In genomic region chr3:102169915-102170479, GRCh38 we compare ENCODE assay signal across 19 cellular contexts.
DNase-seq lines count a peak whose midpoint lies in the region; ATAC-seq and TF ChIP-seq lines count a peak whose summit lies in the region.
"Had no signal": no experiment of that assay in that cellular context is flagged by ENCODE, and none has a peak within 500 bp of the region (broad histone marks: within the 10 kb centered on the region; RNA-seq: fewer than 3 reads in every experiment).

No MANE protein-coding gene starts in this region.

- no peak overlapping the region for H3K9ac ChIP-seq in mammary epithelial cell (ENCODE audit: insufficient read depth, low read length)

- TF ChIP-seq CTCF in mammary epithelial cell (conservative IDR thresholded peaks at IDR 0.05 in 1 of 2, IDR thresholded peaks at IDR 0.05 in 1 of 2; ENCODE audit: extremely low read depth in 1 of 2, insufficient read depth in 1 of 2, low read depth in 1 of 2, low read length in 2 of 2) (no peak), breast epithelium (IDR thresholded peaks at IDR 0.05) (no peak), GM23338 (conservative IDR thresholded peaks at IDR 0.05; ENCODE audit: low read depth in 2 of 2) (no peak), activated B cell treated with CpG ODN at 0.5 μM for 24 hours (IDR thresholded peaks at IDR 0.05) (no peak), mesothelial cell of epicardium (IDR thresholded peaks at IDR 0.05; ENCODE audit: unreplicated experiment) (no peak), GM20000 (IDR thresholded peaks at IDR 0.05; ENCODE audit: extremely low read depth, missing control alignments) (no peak)

- H2AFZ ChIP-seq in mammary epithelial cell (ENCODE audit: low read depth, low read length) (peak overlapping the region; percentile 24), GM23338 (peak overlapping the region; percentile 24; the same call in 1 of the 2 replicates)

- H3K36me3 ChIP-seq in mammary epithelial cell (ENCODE audit: insufficient read depth, low read length) (no peaks in the 10 kb centered on the region), breast epithelium (no peaks in the 10 kb centered on the region), GM23338 (ENCODE audit: insufficient read depth) (no peaks in the 10 kb centered on the region)

- H3K27ac ChIP-seq in mammary epithelial cell (ENCODE audit: insufficient read depth, low read depth, low read length) (no peak overlapping the region), breast epithelium (no peak overlapping the region), GM23338 (ENCODE audit: low read depth) (no peak overlapping the region)
- H3K27ac ChIP-seq: RWPE1 had no signal

- in situ Hi-C loops in mammary epithelial cell (cut with MboI; ENCODE audit: low sequenced_read_pairs in 2 of 2): no loop called here

- no peaks in the 10 kb centered on the region for H3K9me3 ChIP-seq in mammary epithelial cell (replicated peaks; ENCODE audit: insufficient read depth, low read length)
- H3K9me3 ChIP-seq in breast epithelium: no peaks in the 10 kb centered on the region

- no peak for ATAC-seq in GM23338
- no peak for ATAC-seq in activated B cell treated with CpG ODN at 0.5 μM for 24 hours (ENCODE audit: low read depth)
- no peak for ATAC-seq in HG03135 (IDR thresholded peaks at IDR 0.05; ENCODE audit: unreplicated experiment)
- ATAC-seq: GM12878 had no signal

- H3K27ac Mint-ChIP-seq in GM23338 (peak overlapping the region; percentile 13; the same call in 1 of the 2 replicates), activated B cell treated with CpG ODN at 0.5 μM for 24 hours (peak overlapping the region; percentile 19), mesothelial cell of epicardium (peak overlapping the region; percentile 73)
- H3K27ac Mint-ChIP-seq: B cell had no signal

- no peaks in the 10 kb centered on the region for H3F3A ChIP-seq in GM23338 (replicated peaks; ENCODE audit: low read depth)

- no peak for TF ChIP-seq POLR2A in breast epithelium (IDR thresholded peaks at IDR 0.05)

- H3K4me1 Mint-ChIP-seq in GM23338: no peaks in the 10 kb centered on the region
- no peaks in the 10 kb centered on the region for H3K4me1 Mint-ChIP-seq in activated B cell treated with CpG ODN at 0.5 μM for 24 hours
- peaks cover 49% of the 10 kb centered on the region for H3K4me1 Mint-ChIP-seq in mesothelial cell of epicardium
- H3K4me1 Mint-ChIP-seq: B cell had no signal

- intact Hi-C loops in mammary epithelial cell (cut with micrococcal nuclease) (no loop called here), breast epithelium (cut with DNase I; ENCODE audit: low total_unique reads) (no loop called here), activated B cell treated with CpG ODN at 0.5 μM for 24 hours (cut with micrococcal nuclease) (no loop called here)

- H3K9me3 Mint-ChIP-seq in GM23338 (no peaks in the 10 kb centered on the region), activated B cell treated with CpG ODN at 0.5 μM for 24 hours (no peaks in the 10 kb centered on the region), mesothelial cell of epicardium (peaks cover 19% of the 10 kb centered on the region)

- H3K9me2 ChIP-seq in GM23338 (ENCODE audit: insufficient read depth): no peaks in the 10 kb centered on the region

- 100% methylated on average over 1 of the region's 1 CpG for WGBS in mammary epithelial cell (ENCODE audit: low coverage, missing lambda C conversion rate)

- H4K20me1 ChIP-seq in mammary epithelial cell (ENCODE audit: insufficient read depth, low read length) (no peaks in the 10 kb centered on the region), GM23338 (replicated peaks; ENCODE audit: insufficient read depth) (no peaks in the 10 kb centered on the region)

- H3K79me2 ChIP-seq in mammary epithelial cell (ENCODE audit: insufficient read depth, low read length): no peaks in the 10 kb centered on the region
- H3K79me2 ChIP-seq in GM23338 (replicated peaks; ENCODE audit: insufficient read depth): no peaks in the 10 kb centered on the region

- H3K4me1 ChIP-seq in mammary epithelial cell (ENCODE audit: insufficient read depth, low read length): no peaks in the 10 kb centered on the region
- no peaks in the 10 kb centered on the region for H3K4me1 ChIP-seq in breast epithelium
- no peaks in the 10 kb centered on the region for H3K4me1 ChIP-seq in GM23338 (ENCODE audit: insufficient read depth)

- H3K4me3 Mint-ChIP-seq in GM23338: no peak overlapping the region
- H3K4me3 Mint-ChIP-seq in activated B cell treated with CpG ODN at 0.5 μM for 24 hours: no peak overlapping the region
- no peak overlapping the region for H3K4me3 Mint-ChIP-seq in mesothelial cell of epicardium
- H3K4me3 Mint-ChIP-seq: B cell had no signal

- H3K4me2 ChIP-seq in mammary epithelial cell (ENCODE audit: insufficient read depth, low read depth, low read length) (no peak overlapping the region), GM23338 (no peak overlapping the region)

- H3K27me3 Mint-ChIP-seq in GM23338 (ENCODE audit: insufficient read depth, low read depth, poor library complexity) (no peaks in the 10 kb centered on the region), activated B cell treated with CpG ODN at 0.5 μM for 24 hours (no peaks in the 10 kb centered on the region), mesothelial cell of epicardium (ENCODE audit: low read depth) (no peaks in the 10 kb centered on the region)
- H3K27me3 Mint-ChIP-seq: B cell had no signal

- CTCF ChIA-PET in mammary epithelial cell (lab: Charles Lee; ENCODE audit: low non-redundant PET): no interaction called here
- CTCF ChIA-PET in activated B cell treated with CpG ODN at 0.5 μM for 24 hours (lab: Charles Lee): no interaction called here

- H3K36me3 Mint-ChIP-seq in GM23338 (ENCODE audit: low read depth): no peaks in the 10 kb centered on the region
- no peaks in the 10 kb centered on the region for H3K36me3 Mint-ChIP-seq in activated B cell treated with CpG ODN at 0.5 μM for 24 hours (ENCODE audit: low read depth)
- H3K36me3 Mint-ChIP-seq in mesothelial cell of epicardium: peaks cover 12% of the 10 kb centered on the region

- H3K4me3 ChIP-seq in mammary epithelial cell (replicated peaks in 1 of 3; ENCODE audit: insufficient read depth in 1 of 3, low read depth in 2 of 3, low read length in 3 of 3) (no peak overlapping the region), breast epithelium (no peak overlapping the region), GM23338 (no peak overlapping the region)
- H3K4me3 ChIP-seq: GM12878 had no signal

- DNase-seq in mammary epithelial cell (no peak), breast epithelium (ENCODE audit: low spot score in 2 of 2) (no peak), GM23338 (ENCODE audit: low spot score) (no peak), activated B cell treated with CpG ODN at 0.5 μM for 24 hours (no peak), mesothelial cell of epicardium (ENCODE audit: low spot score in 2 of 2, unreplicated experiment in 2 of 2) (no peak), GM20000 (ENCODE audit: low spot score) (no peak), islet precursor cell (no peak)
- DNase-seq: DMS79 treated with DMSO at 0.1 percent for 48 hours, Karpas-422, NCI-H1417 treated with DMSO at 0.1 percent for 48 hours, NCI-H187, NCI-H2107, NCI-H446 treated with DMSO at 0.1 percent for 48 hours, NCI-H526 treated with DMSO at 0.1 percent for 48 hours, SIG-M5 had no signal

- no TSS peak for BruUV-seq in mammary epithelial cell (replicated peaks; lab: Mats Ljungman, UMichigan)

- POLR2A ChIA-PET in activated B cell treated with CpG ODN at 0.5 μM for 24 hours (lab: Charles Lee): interaction anchor here (0.6 kb wide), 1 partner anchor 26 kb away, joined by 5 read pairs; no protein-coding TSS in a partner anchor

- dilution Hi-C loops in mammary epithelial cell (cut with HindIII; ENCODE audit: low sequenced_read_pairs): no loop called here

- H3K27me3 ChIP-seq in mammary epithelial cell (ENCODE audit: insufficient read depth, low read length) (no peaks in the 10 kb centered on the region), breast epithelium (no peaks in the 10 kb centered on the region), GM23338 (ENCODE audit: insufficient read depth) (no peaks in the 10 kb centered on the region)

TF ChIP-seq in GM23338, 12 proteins besides CTCF, POLR2A, EP300 and RAD21:
- TF ChIP-seq ZNF114 (CRISPR knock-in tag; IDR thresholded peaks at IDR 0.05) (no peak), ETS1 (IDR thresholded peaks at IDR 0.05) (no peak)

Comparison
In these comparisons a context has a peak if more than half of its experiments do, and no peak if none do; other contexts are left out.
1. H3K27ac Mint-ChIP-seq: peak in every context shown above with its lines; median percentile 73 in mesothelial cell of epicardium; 19 in activated B cell treated with CpG ODN at 0.5 μM for 24 hours; 13 in GM23338.